20 cellular contexts compared by ENCODE assay signal in genomic region chrX:155949098-155949497, GRCh38. TPM values are rescaled to one million over a fixed set of nuclear protein-coding genes. Genes with fewer than 3 reads are reported as not detected.
A peak's percentile ranks its signal among the peaks of the same experiment; 100 is the strongest.
DNase-seq lines count a peak whose midpoint lies in the region; ATAC-seq and TF ChIP-seq lines count a peak whose summit lies in the region.
"Had no signal": no experiment of that assay in that cellular context is flagged by ENCODE, and none has a peak within 500 bp of the region (broad histone marks: within the 10 kb centered on the region; RNA-seq: fewer than 3 reads in every experiment).

No MANE protein-coding gene starts in this region.

- H3K27ac Mint-ChIP-seq in MCF 10A (ENCODE audit: low read depth, unreplicated experiment) = no peak overlapping the region
- H3K27ac Mint-ChIP-seq: GM23338 had no signal

- intact Hi-C loops in MCF 10A (cut with micrococcal nuclease) (no loop called here), breast epithelium (cut with DNase I; ENCODE audit: low total_unique reads) (no loop called here)

- no peaks in the 10 kb centered on the region for H3K27me3 ChIP-seq in breast epithelium
- H3K27me3 ChIP-seq in RWPE2 (ENCODE audit: insufficient read depth, poor library complexity, severe bottlenecking) = no peaks in the 10 kb centered on the region

- peaks cover 15% of the 10 kb centered on the region for H3K36me3 Mint-ChIP-seq in MCF 10A (ENCODE audit: insufficient read depth, unreplicated experiment)

- ATAC-seq in RWPE2 (ENCODE audit: low read depth) (peak; percentile 29; the same call in 2 of the 3 replicates), esophagus mucosa (peak; percentile 74), GM21576 (IDR thresholded peaks at IDR 0.05; ENCODE audit: unreplicated experiment) (no peak), HG02840 (IDR thresholded peaks at IDR 0.05; ENCODE audit: low FRiP score, unreplicated experiment) (no peak)
- ATAC-seq: GM23338, SK-N-SH treated with all-trans-retinoic acid at 6 μM for 48 hours had no signal

- POLR2A ChIA-PET in MCF 10A (lab: Yijun Ruan, JAX) = no interaction called here

- no peak overlapping the region for H3K4me3 ChIP-seq in breast epithelium
- H3K4me3 ChIP-seq in RWPE2 (ENCODE audit: severe bottlenecking) = no peak overlapping the region
- H3K4me3 ChIP-seq: GM23338, HAP-1, PC-9 had no signal

- H3K36me3 ChIP-seq in breast epithelium = no peaks in the 10 kb centered on the region
- no peaks in the 10 kb centered on the region for H3K36me3 ChIP-seq in RWPE2 (ENCODE audit: low read depth)
- H3K36me3 ChIP-seq: HAP-1 had no signal

- H3K9me3 ChIP-seq in breast epithelium (no peaks in the 10 kb centered on the region), RWPE2 (ENCODE audit: severe bottlenecking) (no peaks in the 10 kb centered on the region)
- H3K9me3 ChIP-seq: HAP-1 had no signal

- H3K4me1 Mint-ChIP-seq in MCF 10A (ENCODE audit: insufficient read depth, unreplicated experiment) = no peaks in the 10 kb centered on the region
- H3K4me1 Mint-ChIP-seq: GM23338 had no signal

- no peak for TF ChIP-seq CTCF in MCF 10A (IDR thresholded peaks at IDR 0.05; ENCODE audit: unreplicated experiment)
- no peak for TF ChIP-seq CTCF in breast epithelium (IDR thresholded peaks at IDR 0.05)
- no peak for TF ChIP-seq CTCF in RWPE2 (IDR thresholded peaks at IDR 0.05; ENCODE audit: poor library complexity, severe bottlenecking)

- CTCF ChIA-PET in MCF 10A (lab: Yijun Ruan, JAX) = no interaction called here

- no peaks in the 10 kb centered on the region for H3K27me3 Mint-ChIP-seq in MCF 10A (ENCODE audit: insufficient read depth, unreplicated experiment)

- no peak overlapping the region for H3K4me3 Mint-ChIP-seq in MCF 10A (ENCODE audit: unreplicated experiment)
- H3K4me3 Mint-ChIP-seq: GM23338 had no signal

- DNase-seq in MCF 10A (ENCODE audit: unreplicated experiment) = peak; percentile 39
- DNase-seq in breast epithelium (ENCODE audit: low spot score in 2 of 2) = no peak
- DNase-seq in RWPE2 (ENCODE audit: low spot score) = no peak
- no peak for DNase-seq in MV-4-11 (lab: John Stamatoyannopoulos, UW)
- DNase-seq: KBM-7, NCI-H1092 treated with DMSO at 0.1 percent for 48 hours, NCI-H2029 treated with DMSO at 0.1 percent for 48 hours, NCI-H748 treated with DMSO at 0.1 percent for 48 hours, PC-9, RPMI8226, SIG-M5 had no signal

- H3K27ac ChIP-seq in breast epithelium (no peak overlapping the region), RWPE2 (ENCODE audit: poor library complexity, severe bottlenecking) (no peak overlapping the region)
- H3K27ac ChIP-seq: C4-2B, HL-60, PC-9 had no signal

- BruUV-seq in MCF 10A (replicated peaks; lab: Mats Ljungman, UMichigan) = no TSS peak

- peaks cover 15% of the 10 kb centered on the region for H3K9me3 Mint-ChIP-seq in MCF 10A (ENCODE audit: unreplicated experiment)

- H3K4me1 ChIP-seq in breast epithelium (no peaks in the 10 kb centered on the region), RWPE2 (ENCODE audit: insufficient read depth, poor library complexity, severe bottlenecking) (no peaks in the 10 kb centered on the region)
- H3K4me1 ChIP-seq: HAP-1 had no signal

- no peak for TF ChIP-seq POLR2A in breast epithelium (IDR thresholded peaks at IDR 0.05)

RNA-seq across cellular contexts. Expression of gene IL9R, which starts 48.4 kb away (rescaled TPM):
- total RNA-seq in MCF 10A (2022) (0.23 TPM in 1 of 2 replicates, not detected in the other), breast epithelium (under 1 TPM; 0.16 to 0.44 (median 0.33) TPM), esophagus mucosa (0.44 TPM)
- total RNA-seq: G401 had no signal

Comparison
In these comparisons a context has a peak if more than half of its experiments do, and no peak if none do; other contexts are left out.
1. ATAC-seq: peak in RWPE2 (single experiment) and esophagus mucosa (single experiment); none in GM21576 (single experiment) and HG02840 (single experiment).